1 cellular context compared by ENCODE assay signal in genomic region chr11:86746509-86746908, GRCh38.
TF ChIP-seq lines count a peak whose summit lies in the region.

No MANE protein-coding gene starts in this region.

TF ChIP-seq in H1, 55 proteins besides CTCF, POLR2A, EP300 and RAD21:
- TF ChIP-seq CREB1 (IDR thresholded peaks at IDR 0.05) = no peak
- no peak for TF ChIP-seq ZNF274 (IDR thresholded peaks at IDR 0.05; ENCODE audit: borderline replicate concordance, extremely low read depth, low read length)
- TF ChIP-seq JUND (IDR thresholded peaks at IDR 0.05; ENCODE audit: low read length) = no peak
- no peak for TF ChIP-seq KDM5A (IDR thresholded peaks at IDR 0.05; ENCODE audit: low read length)
